ENCODE assay signal across 1 cellular context in genomic region chr7:97020601-97021442, GRCh38.
TF ChIP-seq lines count a peak whose summit lies in the region.

No MANE protein-coding gene starts in this region.

TF ChIP-seq in SK-N-SH treated with all-trans-retinoic acid at 6 μM for 48 hours, 23 proteins besides CTCF, POLR2A, EP300 and RAD21 (continued from another document):
- TF ChIP-seq POU6F1 (CRISPR knock-in tag; IDR thresholded peaks at IDR 0.05; ENCODE audit: borderline replicate concordance, low read depth) = no peak
- TF ChIP-seq ESRRG (CRISPR knock-in tag; IDR thresholded peaks at IDR 0.05) = no peak
- TF ChIP-seq ZFP3 (CRISPR knock-in tag; IDR thresholded peaks at IDR 0.05) = no peak
- TF ChIP-seq ZNF565 (CRISPR knock-in tag; conservative IDR thresholded peaks at IDR 0.05; ENCODE audit: low read depth) = no peak
- TF ChIP-seq, protein P1, sequence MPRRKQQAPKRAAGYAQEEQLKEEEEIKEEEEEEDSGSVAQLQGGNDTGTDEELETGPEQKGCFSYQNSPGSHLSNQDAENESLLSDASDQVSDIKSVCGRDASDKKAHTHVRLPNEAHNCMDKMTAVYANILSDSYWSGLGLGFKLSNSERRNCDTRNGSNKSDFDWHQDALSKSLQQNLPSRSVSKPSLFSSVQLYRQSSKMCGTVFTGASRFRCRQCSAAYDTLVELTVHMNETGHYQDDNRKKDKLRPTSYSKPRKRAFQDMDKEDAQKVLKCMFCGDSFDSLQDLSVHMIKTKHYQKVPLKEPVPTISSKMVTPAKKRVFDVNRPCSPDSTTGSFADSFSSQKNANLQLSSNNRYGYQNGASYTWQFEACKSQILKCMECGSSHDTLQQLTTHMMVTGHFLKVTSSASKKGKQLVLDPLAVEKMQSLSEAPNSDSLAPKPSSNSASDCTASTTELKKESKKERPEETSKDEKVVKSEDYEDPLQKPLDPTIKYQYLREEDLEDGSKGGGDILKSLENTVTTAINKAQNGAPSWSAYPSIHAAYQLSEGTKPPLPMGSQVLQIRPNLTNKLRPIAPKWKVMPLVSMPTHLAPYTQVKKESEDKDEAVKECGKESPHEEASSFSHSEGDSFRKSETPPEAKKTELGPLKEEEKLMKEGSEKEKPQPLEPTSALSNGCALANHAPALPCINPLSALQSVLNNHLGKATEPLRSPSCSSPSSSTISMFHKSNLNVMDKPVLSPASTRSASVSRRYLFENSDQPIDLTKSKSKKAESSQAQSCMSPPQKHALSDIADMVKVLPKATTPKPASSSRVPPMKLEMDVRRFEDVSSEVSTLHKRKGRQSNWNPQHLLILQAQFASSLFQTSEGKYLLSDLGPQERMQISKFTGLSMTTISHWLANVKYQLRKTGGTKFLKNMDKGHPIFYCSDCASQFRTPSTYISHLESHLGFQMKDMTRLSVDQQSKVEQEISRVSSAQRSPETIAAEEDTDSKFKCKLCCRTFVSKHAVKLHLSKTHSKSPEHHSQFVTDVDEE (CRISPR knock-in tag; IDR thresholded peaks at IDR 0.05) = no peak
- no peak for TF ChIP-seq ZNF70 (CRISPR knock-in tag; IDR thresholded peaks at IDR 0.05)
- TF ChIP-seq CSDC2 (CRISPR knock-in tag; IDR thresholded peaks at IDR 0.05) = no peak
- no peak for TF ChIP-seq BACH2 (CRISPR knock-in tag; IDR thresholded peaks at IDR 0.05; ENCODE audit: borderline replicate concordance)
- TF ChIP-seq GLIS3 (CRISPR knock-in tag; IDR thresholded peaks at IDR 0.05) = no peak
- no peak for TF ChIP-seq TOX (CRISPR knock-in tag; IDR thresholded peaks at IDR 0.05; ENCODE audit: borderline replicate concordance)
